2 cellular contexts compared by ENCODE assay signal in the genomic region with DNA sequence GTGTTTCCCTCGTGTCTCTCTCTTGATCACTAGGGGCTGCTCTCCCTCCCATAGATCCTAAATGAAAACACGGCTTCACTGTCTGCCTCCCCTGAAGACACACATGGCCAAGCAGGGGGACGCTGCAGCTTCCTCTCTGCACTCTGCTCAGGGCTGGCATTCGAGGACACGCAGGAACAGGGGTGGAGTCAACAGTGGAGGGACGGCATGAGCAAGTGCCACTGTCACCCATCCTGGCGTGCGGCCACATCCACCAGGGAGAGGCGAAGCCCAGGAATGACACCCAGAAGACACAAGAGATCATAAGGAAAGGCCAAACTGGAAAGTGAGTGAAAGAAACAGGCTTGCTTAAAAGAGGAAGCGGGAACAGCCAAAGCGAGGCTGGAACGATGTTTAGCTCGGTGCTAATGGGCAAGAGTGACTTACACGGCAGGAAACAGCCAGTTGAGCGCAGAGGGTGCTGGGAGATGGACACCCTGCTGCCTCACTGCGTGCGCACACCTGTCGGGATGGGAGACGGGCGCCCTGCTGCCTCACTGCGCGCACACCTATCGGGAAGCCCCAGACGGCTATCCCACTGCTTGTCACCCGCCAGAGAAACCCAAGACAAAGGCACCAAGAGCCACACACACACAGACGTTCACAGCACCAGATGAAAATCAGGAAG.
TF ChIP-seq lines count a peak whose summit lies in the region.

No MANE protein-coding gene starts in this region.

TF ChIP-seq in IMR-90, 13 proteins besides CTCF, POLR2A, EP300 and RAD21:
- no peak for TF ChIP-seq NFE2L2 (IDR thresholded peaks at IDR 0.05; ENCODE audit: low read depth, low read length)
- TF ChIP-seq MXI1 (IDR thresholded peaks at IDR 0.05; ENCODE audit: borderline replicate concordance, low read depth, low read length) = no peak
- TF ChIP-seq USF2 (IDR thresholded peaks at IDR 0.05; ENCODE audit: low read depth, low read length) = no peak
- no peak for TF ChIP-seq MAZ (IDR thresholded peaks at IDR 0.05; ENCODE audit: borderline replicate concordance, low read depth, low read length)
- TF ChIP-seq MAFK (IDR thresholded peaks at IDR 0.05; ENCODE audit: low read depth, low read length) = no peak
- TF ChIP-seq SMC3 (IDR thresholded peaks at IDR 0.05; ENCODE audit: low read depth, low read length) = no peak
- no peak for TF ChIP-seq RCOR1 (IDR thresholded peaks at IDR 0.05; ENCODE audit: insufficient replicate concordance, low read length)
- no peak for TF ChIP-seq RFX5 (IDR thresholded peaks at IDR 0.05; ENCODE audit: low read depth, low read length)
- TF ChIP-seq FOS (IDR thresholded peaks at IDR 0.05; ENCODE audit: low read depth, low read length) = no peak
- TF ChIP-seq CHD1 (IDR thresholded peaks at IDR 0.05; ENCODE audit: low read depth, low read length) = no peak
- TF ChIP-seq, protein P1, sequence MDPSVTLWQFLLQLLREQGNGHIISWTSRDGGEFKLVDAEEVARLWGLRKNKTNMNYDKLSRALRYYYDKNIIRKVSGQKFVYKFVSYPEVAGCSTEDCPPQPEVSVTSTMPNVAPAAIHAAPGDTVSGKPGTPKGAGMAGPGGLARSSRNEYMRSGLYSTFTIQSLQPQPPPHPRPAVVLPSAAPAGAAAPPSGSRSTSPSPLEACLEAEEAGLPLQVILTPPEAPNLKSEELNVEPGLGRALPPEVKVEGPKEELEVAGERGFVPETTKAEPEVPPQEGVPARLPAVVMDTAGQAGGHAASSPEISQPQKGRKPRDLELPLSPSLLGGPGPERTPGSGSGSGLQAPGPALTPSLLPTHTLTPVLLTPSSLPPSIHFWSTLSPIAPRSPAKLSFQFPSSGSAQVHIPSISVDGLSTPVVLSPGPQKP (IDR thresholded peaks at IDR 0.05; ENCODE audit: borderline replicate concordance, low read depth, low read length) = no peak
- no peak for TF ChIP-seq CEBPB (IDR thresholded peaks at IDR 0.05; ENCODE audit: low read depth, low read length)
- no peak for TF ChIP-seq BHLHE40 (IDR thresholded peaks at IDR 0.05; ENCODE audit: low read depth, low read length)

TF ChIP-seq in WTC11, 78 proteins besides CTCF, POLR2A, EP300 and RAD21:
- TF ChIP-seq ZBTB21 (CRISPR knock-in tag; IDR thresholded peaks at IDR 0.05; ENCODE audit: borderline replicate concordance) (no peak), FOXK1 (CRISPR knock-in tag; IDR thresholded peaks at IDR 0.05) (no peak), ETV6 (CRISPR knock-in tag; IDR thresholded peaks at IDR 0.05) (no peak), ZNF532 (CRISPR knock-in tag; IDR thresholded peaks at IDR 0.05; ENCODE audit: borderline replicate concordance) (no peak), ATF3 (CRISPR knock-in tag; conservative IDR thresholded peaks at IDR 0.05) (no peak), TEAD4 (CRISPR knock-in tag; IDR thresholded peaks at IDR 0.05) (no peak), EMX1 (CRISPR knock-in tag; IDR thresholded peaks at IDR 0.05) (no peak), TEAD1 (CRISPR knock-in tag; IDR thresholded peaks at IDR 0.05) (no peak), ATF1 (CRISPR knock-in tag; IDR thresholded peaks at IDR 0.05) (no peak), HMGA2 (CRISPR knock-in tag; IDR thresholded peaks at IDR 0.05) (no peak), FOXP1 (CRISPR knock-in tag; IDR thresholded peaks at IDR 0.05; ENCODE audit: borderline replicate concordance) (no peak), CREB1 (CRISPR knock-in tag; IDR thresholded peaks at IDR 0.05) (no peak), ESRRA (CRISPR knock-in tag; IDR thresholded peaks at IDR 0.05; ENCODE audit: borderline replicate concordance) (no peak)
- TF ChIP-seq, protein P2, sequence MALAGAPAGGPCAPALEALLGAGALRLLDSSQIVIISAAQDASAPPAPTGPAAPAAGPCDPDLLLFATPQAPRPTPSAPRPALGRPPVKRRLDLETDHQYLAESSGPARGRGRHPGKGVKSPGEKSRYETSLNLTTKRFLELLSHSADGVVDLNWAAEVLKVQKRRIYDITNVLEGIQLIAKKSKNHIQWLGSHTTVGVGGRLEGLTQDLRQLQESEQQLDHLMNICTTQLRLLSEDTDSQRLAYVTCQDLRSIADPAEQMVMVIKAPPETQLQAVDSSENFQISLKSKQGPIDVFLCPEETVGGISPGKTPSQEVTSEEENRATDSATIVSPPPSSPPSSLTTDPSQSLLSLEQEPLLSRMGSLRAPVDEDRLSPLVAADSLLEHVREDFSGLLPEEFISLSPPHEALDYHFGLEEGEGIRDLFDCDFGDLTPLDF (CRISPR knock-in tag; IDR thresholded peaks at IDR 0.05) = no peak
